In the genomic region with DNA sequence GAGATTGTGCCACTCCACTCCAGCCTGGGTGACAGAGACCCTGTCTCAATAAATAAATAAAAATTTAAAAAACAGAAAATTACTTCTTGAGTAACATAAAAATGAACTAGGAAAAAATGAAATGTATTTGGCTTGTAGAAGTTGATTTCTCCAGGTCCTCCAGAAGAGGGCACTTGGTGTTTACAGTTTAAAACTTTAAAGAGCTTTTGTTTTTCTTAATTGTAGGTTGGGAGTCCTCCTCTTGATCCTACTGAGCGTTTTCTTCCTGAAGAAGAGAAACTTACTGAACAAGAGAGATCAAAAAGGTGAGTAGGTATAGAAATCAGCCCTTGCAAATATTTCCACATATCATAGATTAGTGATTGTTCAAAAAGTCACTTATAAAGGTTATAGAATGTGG, we compare ENCODE assay signal across 7 cellular contexts. TPM values are rescaled to one million over a fixed set of nuclear protein-coding genes. Genes with fewer than 3 reads are reported as not detected.
DNase-seq lines count a peak whose midpoint lies in the region; ATAC-seq and TF ChIP-seq lines count a peak whose summit lies in the region.

No MANE protein-coding gene starts in this region.

- no peak for ATAC-seq in HG02642 (IDR thresholded peaks at IDR 0.05; ENCODE audit: poor library complexity, unreplicated experiment)

- intact Hi-C loops in head of caudate nucleus (cut with DNase I): no loop called here

- peak; percentile 47 for DNase-seq in GM10266 (ENCODE audit: extremely low spot score)
- DNase-seq in NB4 (ENCODE audit: low read depth): peak; percentile 77
- peak; percentile 61 for DNase-seq in central memory CD4-positive, alpha-beta T cell
- peak; percentile 71 for DNase-seq in lung microvascular endothelial cell (ENCODE audit: low read depth in 2 of 2)
- no peak for DNase-seq in head of caudate nucleus
- no peak for DNase-seq in caudate nucleus (lab: John Stamatoyannopoulos, UW)

- no peak overlapping the region for H3K27ac ChIP-seq in caudate nucleus (ENCODE audit: low read depth, low read length)

- TF ChIP-seq POLR2A in NB4 (IDR thresholded peaks at IDR 0.05; ENCODE audit: extremely low read depth, insufficient read length): no peak

- TF ChIP-seq CTCF in GM10266 (IDR thresholded peaks at IDR 0.05; ENCODE audit: control insufficient read depth, insufficient read depth, low read depth, missing control alignments) (peak; percentile 62), NB4 (IDR thresholded peaks at IDR 0.05; ENCODE audit: low read depth, low read length) (peak; percentile 53)

- H3K4me3 ChIP-seq in NB4 (ENCODE audit: low read depth, low read length): no peak overlapping the region

RNA-seq across cellular contexts. Expression of gene KIFBP, which starts 16.2 kb away (rescaled TPM):
- 17.9 and 19.0 TPM in 2 replicates for total RNA-seq in lung microvascular endothelial cell

RNA-seq across cellular contexts. Expression of gene DDX21, which starts 48.9 kb away (rescaled TPM):
- 42.9 and 57.7 TPM in 2 replicates for total RNA-seq in lung microvascular endothelial cell

Comparison
In these comparisons a context has a peak if more than half of its experiments do, and no peak if none do; other contexts are left out.
1. DNase-seq: peak in GM10266 (single experiment), NB4 (single experiment), central memory CD4-positive, alpha-beta T cell (single experiment) and lung microvascular endothelial cell (2 of 2); none in head of caudate nucleus (0 of 42) and caudate nucleus (0 of 61).